Comparison of ENCODE assay signal across 10 cellular contexts in genomic region chr4:151484396-151485102, GRCh38.
A peak's percentile ranks its signal among the peaks of the same experiment; 100 is the strongest.
DNase-seq lines count a peak whose midpoint lies in the region; ATAC-seq, FAIRE-seq and TF ChIP-seq lines count a peak whose summit lies in the region.
"Had no signal": no experiment of that assay in that cellular context is flagged by ENCODE, and none has a peak within 500 bp of the region (broad histone marks: within the 10 kb centered on the region; RNA-seq: fewer than 3 reads in every experiment).

No MANE protein-coding gene starts in this region.

- H3K4me3 ChIP-seq in endothelial cell of umbilical vein (replicated peaks in 1 of 3; ENCODE audit: insufficient read depth in 1 of 3, low read depth in 1 of 3, low read length in 3 of 3) = no peak overlapping the region

- no TSS peak for BruUV-seq in Calu3 (replicated peaks; lab: Mats Ljungman, UMichigan)
- BruUV-seq in endothelial cell of umbilical vein (replicated peaks; lab: Mats Ljungman, UMichigan) = no TSS peak

- H4K20me1 ChIP-seq in endothelial cell of umbilical vein (replicated peaks; ENCODE audit: control insufficient read depth, extremely low read depth, insufficient read depth, low read length) = no peaks in the 10 kb centered on the region

- no peak overlapping the region for H3K4me3 Mint-ChIP-seq in Calu3 (ENCODE audit: low read depth, unreplicated experiment)
- H3K4me3 Mint-ChIP-seq: naive B cell had no signal

- no peaks in the 10 kb centered on the region for H3K79me2 ChIP-seq in endothelial cell of umbilical vein (ENCODE audit: control insufficient read depth, insufficient read depth, low read length)

- no peak overlapping the region for H3K9ac ChIP-seq in endothelial cell of umbilical vein (replicated peaks; ENCODE audit: extremely low read depth, insufficient read depth, low read length)

- H3K4me1 ChIP-seq in endothelial cell of umbilical vein (ENCODE audit: control insufficient read depth, extremely low read depth, insufficient read depth, low read length) = no peaks in the 10 kb centered on the region

- H3K4me1 Mint-ChIP-seq in Calu3 (ENCODE audit: low read depth, unreplicated experiment) = peaks cover 26% of the 10 kb centered on the region
- H3K4me1 Mint-ChIP-seq: naive B cell had no signal

- H3K27ac Mint-ChIP-seq in Calu3 (ENCODE audit: unreplicated experiment) = peak overlapping the region; percentile 25
- H3K27ac Mint-ChIP-seq: naive B cell had no signal

- POLR2A ChIA-PET in endothelial cell of umbilical vein (lab: Charles Lee) = no interaction called here
- POLR2A ChIA-PET in GM10248 (lab: Yijun Ruan, JAX) = no interaction called here

- no peaks in the 10 kb centered on the region for H3K27me3 Mint-ChIP-seq in Calu3 (ENCODE audit: unreplicated experiment)

- dilution Hi-C loops in endothelial cell of umbilical vein (cut with MboI; ENCODE audit: extremely low pct_ligation_motif_present, low sequenced_read_pairs) = no loop called here

- H2AFZ ChIP-seq in endothelial cell of umbilical vein (ENCODE audit: low read depth, low read length) = no peak overlapping the region

- no peaks in the 10 kb centered on the region for H3K36me3 ChIP-seq in endothelial cell of umbilical vein (ENCODE audit: control insufficient read depth in 2 of 2, extremely low read depth in 1 of 2, insufficient read depth in 2 of 2, low read length in 2 of 2)

- H3K9me3 ChIP-seq in endothelial cell of umbilical vein (replicated peaks; ENCODE audit: control insufficient read depth, insufficient read depth, low read length) = no peaks in the 10 kb centered on the region

- no peak overlapping the region for H3K4me2 ChIP-seq in endothelial cell of umbilical vein (ENCODE audit: insufficient read depth, low read length)

- TF ChIP-seq CTCF in Calu3 (IDR thresholded peaks at IDR 0.05; ENCODE audit: unreplicated experiment) = no peak
- TF ChIP-seq CTCF in endothelial cell of umbilical vein (IDR thresholded peaks at IDR 0.05; ENCODE audit: extremely low read depth in 1 of 2, insufficient read depth in 1 of 2, low read depth in 1 of 2, low read length in 2 of 2) = no peak
- no peak for TF ChIP-seq CTCF in GM10248 (IDR thresholded peaks at IDR 0.05; ENCODE audit: control extremely low read depth, extremely low read depth, low read depth, missing control alignments)

- H3K27me3 ChIP-seq in endothelial cell of umbilical vein (ENCODE audit: control insufficient read depth in 2 of 2, insufficient read depth in 2 of 2, low read length in 2 of 2) = peaks cover 8 to 10% of the 10 kb centered on the region in 2 experiments

- H3K9me3 Mint-ChIP-seq in Calu3 (ENCODE audit: low read depth, unreplicated experiment) = no peaks in the 10 kb centered on the region

- FAIRE-seq in endothelial cell of umbilical vein (lab: Jason Lieb, UNC) = no peak

- no peak overlapping the region for H3K27ac ChIP-seq in endothelial cell of umbilical vein (ENCODE audit: insufficient read depth, low read depth, low read length)

- CTCF ChIA-PET in Calu3 (lab: Charles Lee) (interaction anchor here (0.6 to 1.6 kb wide), 2 partner anchors 120 to 177 kb away, joined by 3 to 4 read pairs; no protein-coding TSS in a partner anchor), endothelial cell of umbilical vein (lab: Charles Lee) (interaction anchor here (0.6 kb wide), 1 partner anchor 15 kb away, joined by 3 read pairs; no protein-coding TSS in a partner anchor), GM10248 (lab: Yijun Ruan, JAX) (interaction anchor here (0.7 to 3.2 kb wide), 6 partner anchors 11 to 210 kb away, joined by 3 to 12 read pairs (median 3); no protein-coding TSS in a partner anchor)

- no peak for TF ChIP-seq POLR2A in endothelial cell of umbilical vein (IDR thresholded peaks at IDR 0.05; ENCODE audit: low read depth, low read length)

- no peaks in the 10 kb centered on the region for H3K36me3 Mint-ChIP-seq in Calu3 (ENCODE audit: insufficient read depth, unreplicated experiment)
- H3K36me3 Mint-ChIP-seq: naive B cell had no signal

- intact Hi-C loops in Calu3 (cut with micrococcal nuclease; ENCODE audit: unreplicated experiment) (loop anchor here (5.0 kb wide), 1 partner anchor 72 kb away; no protein-coding TSS in a partner anchor), endothelial cell of umbilical vein (cut with micrococcal nuclease) (no loop called here)

- peak; percentile 25 for DNase-seq in Calu3
- DNase-seq in NCI-H1048 (lab: John Stamatoyannopoulos, UW) = peak; percentile 3
- peak; percentile 6 for DNase-seq in endothelial cell of umbilical vein (ENCODE audit: low read depth, low spot score)
- DNase-seq in myocyte (ENCODE audit: low read depth) = peak; percentile 95
- DNase-seq in Ammon's horn (ENCODE audit: low spot score) = no peak
- no peak for DNase-seq in GM10248 (ENCODE audit: extremely low spot score)
- DNase-seq: naive B cell, NCI-H1092 had no signal

- no peak for ATAC-seq in HG03175 (IDR thresholded peaks at IDR 0.05; ENCODE audit: unreplicated experiment)
- no peak for ATAC-seq in HG03565 (IDR thresholded peaks at IDR 0.05; ENCODE audit: unreplicated experiment)

- H3K9me1 ChIP-seq in endothelial cell of umbilical vein (replicated peaks; ENCODE audit: control insufficient read depth, extremely low read depth, insufficient read depth, low read length) = no peaks in the 10 kb centered on the region

TF ChIP-seq in endothelial cell of umbilical vein, 7 proteins besides CTCF, POLR2A, EP300 and RAD21:
- TF ChIP-seq JUN (IDR thresholded peaks at IDR 0.05; ENCODE audit: borderline replicate concordance, insufficient read depth, insufficient read length, low read depth) (no peak), FOS (IDR thresholded peaks at IDR 0.05; ENCODE audit: borderline replicate concordance, insufficient read depth, low read length) (peak; percentile 21)

Comparison
In these comparisons a context has a peak if more than half of its experiments do, and no peak if none do; other contexts are left out.
1. DNase-seq: peak in Calu3 (single experiment), NCI-H1048 (single experiment), endothelial cell of umbilical vein (single experiment) and myocyte (single experiment); none in Ammon's horn (single experiment) and GM10248 (single experiment).